2 cellular contexts compared by ENCODE assay signal in genomic region chr6:106639812-106640211, GRCh38.
TF ChIP-seq lines count a peak whose summit lies in the region.

No MANE protein-coding gene starts in this region.

TF ChIP-seq in GM12891, 5 proteins besides CTCF, POLR2A, EP300 and RAD21:
- peak; percentile 55 for TF ChIP-seq SPI1 (IDR thresholded peaks at IDR 0.05; ENCODE audit: low read depth, low read length)
- TF ChIP-seq POLR2AphosphoS5 (IDR thresholded peaks at IDR 0.05; ENCODE audit: low read depth, low read length), result no peak
TF ChIP-seq in GM12891: peak in this region for 1.

TF ChIP-seq in H1, 55 proteins besides CTCF, POLR2A, EP300 and RAD21:
- TF ChIP-seq CHD7 (IDR thresholded peaks at IDR 0.05; ENCODE audit: insufficient replicate concordance, low read length), result no peak
- TF ChIP-seq ASH2L (IDR thresholded peaks at IDR 0.05; ENCODE audit: low read length), result no peak
- TF ChIP-seq SRF (IDR thresholded peaks at IDR 0.05; ENCODE audit: low read depth, low read length), result no peak
- no peak for TF ChIP-seq NANOG (IDR thresholded peaks at IDR 0.05; ENCODE audit: insufficient read depth, low read depth, low read length, poor library complexity, severe bottlenecking)
- no peak for TF ChIP-seq USF2 (IDR thresholded peaks at IDR 0.05; ENCODE audit: low read length)
- TF ChIP-seq JUN (IDR thresholded peaks at IDR 0.05; ENCODE audit: low read depth, low read length), result no peak
- no peak for TF ChIP-seq EGR1 (IDR thresholded peaks at IDR 0.05; ENCODE audit: borderline replicate concordance, low read depth, low read length)
- no peak for TF ChIP-seq TEAD4 (IDR thresholded peaks at IDR 0.05; ENCODE audit: low read depth, low read length)
- no peak for TF ChIP-seq GTF2F1 (IDR thresholded peaks at IDR 0.05; ENCODE audit: borderline replicate concordance, low read depth, low read length)
- no peak for TF ChIP-seq CEBPB (IDR thresholded peaks at IDR 0.05; ENCODE audit: low read depth, low read length)
- TF ChIP-seq HDAC6 (IDR thresholded peaks at IDR 0.05; ENCODE audit: low read depth, low read length), result no peak
TF ChIP-seq in H1: peak in this region for 0.
